Comparison of ENCODE assay signal across 8 cellular contexts in the genomic region with DNA sequence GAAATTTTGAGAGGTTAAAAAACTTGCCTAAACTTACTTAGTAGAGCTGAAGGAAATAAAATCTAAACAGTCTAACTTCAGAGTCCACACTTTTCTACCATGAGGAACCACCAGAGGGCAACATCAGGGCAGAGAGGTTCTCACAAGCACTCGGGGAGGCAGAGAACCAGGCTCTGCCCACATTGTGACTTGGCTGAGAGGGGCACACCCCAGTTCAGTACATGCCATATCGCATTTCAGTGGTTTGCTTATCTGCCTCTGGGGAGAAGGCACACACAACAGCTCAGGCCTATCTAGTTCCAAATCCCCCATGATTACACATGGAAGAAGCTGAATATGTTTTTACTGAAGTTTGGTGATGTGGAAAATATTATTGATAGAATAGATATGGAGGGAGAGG. TPM values are rescaled to one million over a fixed set of nuclear protein-coding genes. Genes with fewer than 3 reads are reported as not detected.
DNase-seq lines count a peak whose midpoint lies in the region; ATAC-seq and TF ChIP-seq lines count a peak whose summit lies in the region.

No MANE protein-coding gene starts in this region.

- DNase-seq in CD1c-positive myeloid dendritic cell (ENCODE audit: extremely low spot score) = peak; percentile 36
- peak; percentile 38 for DNase-seq in NT2/D1 (ENCODE audit: low read depth, low spot score)
- DNase-seq in dedifferentiated amniotic fluid mesenchymal stem cell (ENCODE audit: extremely low spot score) = peak; percentile 44
- DNase-seq in medulla oblongata (ENCODE audit: extremely low spot score) = peak; percentile 62
- no peak for DNase-seq in stimulated activated CD4-positive, alpha-beta T cell treated with anti-CD3 and anti-CD28 coated beads, Interleukin-4, amount 100 ng/mL, for 24 hours

- no peak for TF ChIP-seq POLR2A in gastroesophageal sphincter (IDR thresholded peaks at IDR 0.05)

- H3K27me3 ChIP-seq in NT2/D1 (ENCODE audit: insufficient read depth, insufficient read length) = no peaks in the 10 kb centered on the region
- no peaks in the 10 kb centered on the region for H3K27me3 ChIP-seq in gastroesophageal sphincter

- H3K27ac ChIP-seq in gastroesophageal sphincter = no peak overlapping the region

- TF ChIP-seq CTCF in gastroesophageal sphincter (IDR thresholded peaks at IDR 0.05) = peak in 2 of 4 experiments; percentile 12 to 45

- no peak for TF ChIP-seq EP300 in gastroesophageal sphincter (IDR thresholded peaks at IDR 0.05)

- H3K36me3 ChIP-seq in NT2/D1 (ENCODE audit: insufficient read depth, insufficient read length, low read length) (no peaks in the 10 kb centered on the region), gastroesophageal sphincter (no peaks in the 10 kb centered on the region)

- H3K4me3 ChIP-seq in NT2/D1 (ENCODE audit: insufficient read length, low read depth) = no peak overlapping the region
- H3K4me3 ChIP-seq in gastroesophageal sphincter = no peak overlapping the region

- H3K4me1 ChIP-seq in NT2/D1 (ENCODE audit: insufficient read depth, insufficient read length) (no peaks in the 10 kb centered on the region), gastroesophageal sphincter (no peaks in the 10 kb centered on the region)

- peak; percentile 96 for ATAC-seq in GM18868 (IDR thresholded peaks at IDR 0.05; ENCODE audit: unreplicated experiment)
- ATAC-seq in HG03139 (IDR thresholded peaks at IDR 0.05; ENCODE audit: unreplicated experiment) = peak; percentile 89
- ATAC-seq in gastroesophageal sphincter = no peak

- 30 to 71% methylated on average over 1 to 2 of the region's 2 CpGs for WGBS in gastroesophageal sphincter (ENCODE audit: low coverage in 1 of 2), 2 donors

- H3K9me3 ChIP-seq in NT2/D1 (ENCODE audit: insufficient read depth, low read length) (no peaks in the 10 kb centered on the region), gastroesophageal sphincter (no peaks in the 10 kb centered on the region)

- H3K9ac ChIP-seq in NT2/D1 (ENCODE audit: insufficient read length, low read depth) = no peak overlapping the region

RNA-seq across cellular contexts. Expression of a gene that starts 49.2 kb away (rescaled TPM):
- total RNA-seq in gastroesophageal sphincter = 1 to 10 TPM in 1 of 4 donors, not detected in 3; 1.2 TPM
